In the genomic region with DNA sequence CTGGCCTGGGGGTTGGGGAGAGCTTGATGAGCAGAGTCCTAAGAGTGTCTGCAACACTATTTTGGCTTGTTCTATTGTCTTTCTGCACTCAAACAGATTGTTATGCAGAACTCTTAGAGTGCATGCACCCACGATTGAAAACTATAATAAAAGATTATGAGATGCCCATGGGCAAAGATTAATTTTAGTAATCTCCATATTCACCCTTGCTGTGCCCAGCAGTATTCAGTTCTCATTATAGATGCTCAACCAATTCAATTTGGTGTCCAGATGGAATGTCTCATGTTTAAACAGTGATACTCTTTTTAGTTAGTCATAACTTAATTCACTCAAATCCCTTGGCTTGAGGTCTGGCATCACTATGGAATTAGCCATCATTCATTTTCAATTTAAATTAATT, we compare ENCODE assay signal across 27 cellular contexts.
"Had no signal": no experiment of that assay in that cellular context is flagged by ENCODE, and none has a peak within 500 bp of the region (broad histone marks: within the 10 kb centered on the region; RNA-seq: fewer than 3 reads in every experiment).

No MANE protein-coding gene starts in this region.

- H3K4me1 ChIP-seq: colonic mucosa, esophagus muscularis mucosa, esophagus squamous epithelium, foreskin keratinocyte, gastrocnemius medialis, gastroesophageal sphincter, heart left ventricle, heart right ventricle had no signal

- H3K27ac ChIP-seq: colonic mucosa, coronary artery, dorsolateral prefrontal cortex, epithelial cell of prostate, esophagus muscularis mucosa, esophagus squamous epithelium, foreskin keratinocyte, gastrocnemius medialis, gastroesophageal sphincter, heart left ventricle, heart right ventricle had no signal

- H3K4me3 ChIP-seq: colonic mucosa, coronary artery, dorsolateral prefrontal cortex, esophagus muscularis mucosa, esophagus squamous epithelium, gastrocnemius medialis, gastroesophageal sphincter, heart left ventricle, heart right ventricle had no signal

- FAIRE-seq: colon, endometrium, endothelial cell of umbilical vein, frontal cortex had no signal

- H3K27me3 ChIP-seq: colonic mucosa, esophagus muscularis mucosa, esophagus squamous epithelium, foreskin keratinocyte, gastrocnemius medialis, gastroesophageal sphincter, heart left ventricle, heart right ventricle had no signal

- DNase-seq: colonic mucosa; cortex of kidney; dermis blood vessel endothelial cell; dorsolateral prefrontal cortex; effector CD4-positive, alpha-beta T cell; effector CD8-positive, alpha-beta T cell; effector memory CD4-positive, alpha-beta T cell; effector memory CD8-positive, alpha-beta T cell; endodermal cell; erythroblast; esophagus squamous epithelium; foreskin fibroblast; foreskin keratinocyte; foreskin melanocyte; gastrocnemius medialis; glutamatergic neuron; head of caudate nucleus; heart left ventricle; heart right ventricle had no signal

- H3K36me3 ChIP-seq: colonic mucosa, esophagus muscularis mucosa, esophagus squamous epithelium, gastrocnemius medialis, gastroesophageal sphincter, heart left ventricle, heart right ventricle had no signal

- H3K9me3 ChIP-seq: colonic mucosa, esophagus muscularis mucosa, esophagus squamous epithelium, gastrocnemius medialis, gastroesophageal sphincter, heart right ventricle had no signal
